ENCODE assay signal across 13 cellular contexts in genomic region chr20:1369970-1370369, GRCh38. TPM values are rescaled to one million over a fixed set of nuclear protein-coding genes. Genes with fewer than 3 reads are reported as not detected.
A peak's percentile ranks its signal among the peaks of the same experiment; 100 is the strongest.
DNase-seq lines count a peak whose midpoint lies in the region; ATAC-seq and TF ChIP-seq lines count a peak whose summit lies in the region.
"Had no signal": no experiment of that assay in that cellular context is flagged by ENCODE, and none has a peak within 500 bp of the region (broad histone marks: within the 10 kb centered on the region; RNA-seq: fewer than 3 reads in every experiment).

No MANE protein-coding gene starts in this region.

- no peak for DNase-seq in CD8-positive, alpha-beta T cell
- DNase-seq in osteoblast (ENCODE audit: insufficient read length, low spot score, missing footprints) = no peak
- DNase-seq in effector memory CD4-positive, alpha-beta T cell = no peak
- DNase-seq: stimulated activated CD8-positive, alpha-beta memory T cell treated with anti-CD3 and anti-CD28 coated beads, Interleukin-4, amount 100 ng/mL, for 48 hours; SW 1271 had no signal

- TF ChIP-seq CTCF in CD8-positive, alpha-beta T cell (IDR thresholded peaks at IDR 0.05) = no peak
- no peak for TF ChIP-seq CTCF in osteoblast (IDR thresholded peaks at IDR 0.05; ENCODE audit: extremely low read depth, low read depth, low read length)

- peaks cover 86% of the 10 kb centered on the region for H3K36me3 Mint-ChIP-seq in CD8-positive, alpha-beta T cell

- H3K4me1 ChIP-seq in ACC112 (ENCODE audit: control insufficient read depth, insufficient read depth, low read length, unreplicated experiment) = peaks cover 46% of the 10 kb centered on the region
- peaks cover 11% of the 10 kb centered on the region for H3K4me1 ChIP-seq in CD8-positive, alpha-beta T cell (ENCODE audit: insufficient read depth, low read length)
- peaks cover 38% of the 10 kb centered on the region for H3K4me1 ChIP-seq in osteoblast (ENCODE audit: insufficient read depth, low read length)
- H3K4me1 ChIP-seq in effector memory CD4-positive, alpha-beta T cell (ENCODE audit: control insufficient read depth, insufficient read depth, low read length, poor library complexity, severe bottlenecking) = peaks cover 2% of the 10 kb centered on the region

- peaks cover 50% of the 10 kb centered on the region for H4K20me1 ChIP-seq in osteoblast (ENCODE audit: insufficient read depth, low read length)

- peaks cover 40% of the 10 kb centered on the region for H3K4me1 Mint-ChIP-seq in CD8-positive, alpha-beta T cell (ENCODE audit: low read depth)

- ATAC-seq in CD8-positive, alpha-beta T cell = no peak
- ATAC-seq in GM21381 (IDR thresholded peaks at IDR 0.05; ENCODE audit: unreplicated experiment) = no peak
- ATAC-seq in HG02588 (IDR thresholded peaks at IDR 0.05; ENCODE audit: unreplicated experiment) = no peak
- ATAC-seq: activated CD4-positive, CD25-positive, alpha-beta regulatory T cell treated with anti-CD3 and anti-CD28 coated beads, Interleukin-2, amount 50 U/mL, for 24 hours had no signal

- intact Hi-C loops in CD8-positive, alpha-beta T cell (cut with DNase I, micrococcal nuclease) = no loop called here

- no peaks in the 10 kb centered on the region for H3K27me3 Mint-ChIP-seq in CD8-positive, alpha-beta T cell (ENCODE audit: low read depth)
- H3K27me3 Mint-ChIP-seq: progenitor cell of endocrine pancreas had no signal

- POLR2A ChIA-PET in CD8-positive, alpha-beta T cell (lab: Charles Lee) = no interaction called here

- peaks cover 52% of the 10 kb centered on the region for H3K79me2 ChIP-seq in ACC112 (ENCODE audit: control insufficient read depth, insufficient read depth, low read length, unreplicated experiment)
- peaks cover 70% of the 10 kb centered on the region for H3K79me2 ChIP-seq in osteoblast (ENCODE audit: insufficient read depth, low read length)

- peak overlapping the region; percentile 14 for H3K4me2 ChIP-seq in osteoblast (ENCODE audit: insufficient read depth, low read length)

- H3K27me3 ChIP-seq in ACC112 (ENCODE audit: insufficient read depth, low read length) (no peaks in the 10 kb centered on the region), osteoblast (ENCODE audit: insufficient read depth, low read length) (no peaks in the 10 kb centered on the region)
- no peaks in the 10 kb centered on the region for H3K27me3 ChIP-seq in CD8-positive, alpha-beta T cell (ENCODE audit: insufficient read depth, low read length)
- no peaks in the 10 kb centered on the region for H3K27me3 ChIP-seq in effector memory CD4-positive, alpha-beta T cell (replicated peaks; ENCODE audit: control insufficient read depth, insufficient read depth, low read length, poor library complexity, severe bottlenecking)
- H3K27me3 ChIP-seq: ascending aorta had no signal

- H3K9me3 Mint-ChIP-seq in CD8-positive, alpha-beta T cell = no peaks in the 10 kb centered on the region
- H3K9me3 Mint-ChIP-seq: CD14-positive monocyte had no signal

- H3K4me3 Mint-ChIP-seq in CD8-positive, alpha-beta T cell = no peak overlapping the region
- H3K4me3 Mint-ChIP-seq: CD14-positive monocyte had no signal

- no peaks in the 10 kb centered on the region for H3K9me3 ChIP-seq in CD8-positive, alpha-beta T cell (ENCODE audit: low read length)
- H3K9me3 ChIP-seq in osteoblast (ENCODE audit: low read depth, low read length) = no peaks in the 10 kb centered on the region
- H3K9me3 ChIP-seq in effector memory CD4-positive, alpha-beta T cell (ENCODE audit: control insufficient read depth, low read length) = no peaks in the 10 kb centered on the region
- H3K9me3 ChIP-seq: ascending aorta had no signal

- peak overlapping the region; percentile 79 for H3K27ac Mint-ChIP-seq in CD8-positive, alpha-beta T cell
- H3K27ac Mint-ChIP-seq: progenitor cell of endocrine pancreas had no signal

- no peak overlapping the region for H3K4me3 ChIP-seq in ACC112 (ENCODE audit: low read depth, low read length)
- H3K4me3 ChIP-seq in CD8-positive, alpha-beta T cell (ENCODE audit: low read depth, low read length) = no peak overlapping the region
- no peak overlapping the region for H3K4me3 ChIP-seq in osteoblast (ENCODE audit: insufficient read depth, low read length)
- H3K4me3 ChIP-seq in effector memory CD4-positive, alpha-beta T cell (ENCODE audit: insufficient read depth, low read depth, low read length, poor library complexity, severe bottlenecking) = no peak overlapping the region
- H3K4me3 ChIP-seq: ascending aorta had no signal

- peak overlapping the region; percentile 67 for H3K27ac ChIP-seq in ACC112 (ENCODE audit: low read depth, low read length)
- H3K27ac ChIP-seq in CD8-positive, alpha-beta T cell (ENCODE audit: low read depth, low read length) = no peak overlapping the region
- H3K27ac ChIP-seq in cingulate gyrus (ENCODE audit: low read depth, low read length) = peak overlapping the region; percentile 10
- H3K27ac ChIP-seq in osteoblast (ENCODE audit: low read depth, low read length) = peak overlapping the region; percentile 55
- H3K27ac ChIP-seq in effector memory CD4-positive, alpha-beta T cell (ENCODE audit: insufficient read depth, low read length, poor library complexity, severe bottlenecking) = no peak overlapping the region

- H2AFZ ChIP-seq in ACC112 (ENCODE audit: low read length, unreplicated experiment) = no peak overlapping the region
- no peak overlapping the region for H2AFZ ChIP-seq in osteoblast (ENCODE audit: low read length)

- peaks cover 17% of the 10 kb centered on the region; the same call in 1 of the 2 replicates for H3K36me3 ChIP-seq in ACC112 (ENCODE audit: insufficient read depth, low read length)
- H3K36me3 ChIP-seq in CD8-positive, alpha-beta T cell (ENCODE audit: insufficient read depth, low read length) = peaks cover 43% of the 10 kb centered on the region
- H3K36me3 ChIP-seq in osteoblast (ENCODE audit: insufficient read depth, low read length) = peaks cover 32% of the 10 kb centered on the region
- peaks cover 43% of the 10 kb centered on the region for H3K36me3 ChIP-seq in effector memory CD4-positive, alpha-beta T cell (ENCODE audit: control insufficient read depth, insufficient read depth, low read length)

- CTCF ChIA-PET in CD8-positive, alpha-beta T cell (lab: Charles Lee) = interaction anchor here (2.0 kb wide), 1 partner anchor 67 kb away, joined by 7 read pairs; no protein-coding TSS in a partner anchor

RNA-seq across cellular contexts. Expression of gene FKBP1A, which starts 22.9 kb away (rescaled TPM):
- total RNA-seq in CD8-positive, alpha-beta T cell = 10 to 100 TPM; 34.0 to 36.8 TPM
- total RNA-seq in osteoblast = 150 and 154 TPM in 2 replicates

RNA-seq across cellular contexts. Expression of gene SDCBP2, which starts 41.0 kb away (rescaled TPM):
- 1 to 10 TPM; 1.2 TPM for total RNA-seq in CD8-positive, alpha-beta T cell
- total RNA-seq in osteoblast = 2.2 and 3.2 TPM in 2 replicates
- total RNA-seq: ascending aorta had no signal

Comparison
In these comparisons a context has a peak if more than half of its experiments do, and no peak if none do; other contexts are left out.
1. H3K27ac ChIP-seq: peak in ACC112 (single experiment), cingulate gyrus (single experiment) and osteoblast (single experiment); none in CD8-positive, alpha-beta T cell (single experiment) and effector memory CD4-positive, alpha-beta T cell (single experiment).